Comparison of ENCODE assay signal across 1 cellular context in the genomic region with DNA sequence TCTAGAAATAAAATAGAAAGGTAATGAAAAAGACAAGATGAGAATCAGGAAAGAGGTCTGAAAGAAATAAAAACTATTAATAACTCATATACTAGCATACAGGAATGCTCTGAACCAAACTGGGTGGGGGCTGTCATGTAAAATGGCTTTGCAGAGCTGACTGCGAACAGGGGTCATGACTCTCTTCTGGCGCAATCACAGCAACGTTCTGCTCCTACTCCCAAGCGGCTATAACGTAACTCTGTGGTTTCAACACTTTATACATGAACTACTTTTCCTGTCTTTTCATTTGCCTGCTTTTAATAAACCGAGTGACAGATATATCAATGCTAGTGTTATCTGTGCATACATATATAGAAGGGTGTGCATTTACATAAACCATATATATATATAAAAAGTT.
TF ChIP-seq lines count a peak whose summit lies in the region.

No MANE protein-coding gene starts in this region.

TF ChIP-seq in HepG2, 621 proteins besides CTCF, POLR2A, EP300 and RAD21 (continued from another document):
- TF ChIP-seq CEBPZ (IDR thresholded peaks at IDR 0.05; ENCODE audit: low read length) (no peak), HMGA1 (CRISPR knock-in tag; conservative IDR thresholded peaks at IDR 0.05) (no peak)
